ENCODE assay signal across 8 cellular contexts in the genomic region with DNA sequence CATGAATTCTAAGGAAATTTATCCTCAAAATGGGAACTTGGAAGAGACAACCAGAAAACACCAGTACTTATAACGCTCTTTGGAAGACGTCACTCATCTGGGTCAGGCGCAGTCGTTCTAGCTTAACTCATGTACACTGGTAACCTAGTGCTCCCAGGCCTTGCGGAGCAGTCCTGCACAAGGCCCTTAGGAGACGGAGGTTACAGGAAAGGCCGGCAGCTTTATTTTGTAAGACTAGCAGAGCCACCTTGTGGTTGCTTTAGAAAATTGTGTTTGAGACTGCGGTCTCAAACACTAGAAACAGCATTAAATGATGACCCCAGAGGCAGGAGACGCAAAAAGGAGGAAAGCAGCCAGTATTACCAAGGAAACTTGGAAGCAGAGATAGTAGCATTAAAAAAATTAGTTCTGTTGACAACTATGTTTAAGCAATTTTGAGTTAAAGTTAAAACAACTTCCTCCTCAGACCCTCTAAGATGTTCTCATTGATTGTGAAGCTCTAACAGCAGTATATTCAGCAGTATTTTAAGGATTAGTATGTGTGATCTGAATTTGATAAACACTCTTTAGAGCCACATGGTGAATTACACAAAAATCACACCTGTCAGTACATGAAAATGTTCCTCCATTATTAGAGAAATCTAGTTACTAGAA.
DNase-seq lines count a peak whose midpoint lies in the region; ATAC-seq and TF ChIP-seq lines count a peak whose summit lies in the region.

No MANE protein-coding gene starts in this region.

- no peaks in the 10 kb centered on the region for H3K9me3 Mint-ChIP-seq in glutamatergic neuron (ENCODE audit: unreplicated experiment)

- peaks cover 10% of the 10 kb centered on the region for H3K36me3 Mint-ChIP-seq in glutamatergic neuron (ENCODE audit: unreplicated experiment)

- TF ChIP-seq CTCF in BE2C (IDR thresholded peaks at IDR 0.05; ENCODE audit: low read depth, low read length) (peak; percentile 83), VCaP (conservative IDR thresholded peaks at IDR 0.05) (peak; percentile 85), glutamatergic neuron (IDR thresholded peaks at IDR 0.05; ENCODE audit: partially characterized antibody, unreplicated experiment) (peak; percentile 79)

- DNase-seq in BE2C, result peak; percentile 69
- peak; percentile 79 for DNase-seq in NCI-H2171 treated with DMSO at 0.1 percent for 48 hours (lab: John Stamatoyannopoulos, UW)
- peak; percentile 40 for DNase-seq in glutamatergic neuron
- peak; percentile 52 for DNase-seq in pulmonary artery endothelial cell (ENCODE audit: low read depth, low spot score)

- peak overlapping the region; percentile 36 for H3K27ac ChIP-seq in VCaP

- H3K27ac Mint-ChIP-seq in glutamatergic neuron (ENCODE audit: unreplicated experiment), result no peak overlapping the region

- H3K4me3 ChIP-seq in BE2C (ENCODE audit: low read depth, low read length), result no peak overlapping the region

- no peaks in the 10 kb centered on the region for H3K27me3 ChIP-seq in BE2C

- H3K4me3 Mint-ChIP-seq in glutamatergic neuron (ENCODE audit: unreplicated experiment), result no peak overlapping the region

- peak; percentile 39 for ATAC-seq in GM18868 (IDR thresholded peaks at IDR 0.05; ENCODE audit: unreplicated experiment)
- no peak for ATAC-seq in GM18858 (IDR thresholded peaks at IDR 0.05; ENCODE audit: unreplicated experiment)
- no peak for ATAC-seq in HG03025 (IDR thresholded peaks at IDR 0.05; ENCODE audit: low FRiP score, unreplicated experiment)

- H3K4me1 ChIP-seq in BE2C, result 0 out of 2 replicates have a peak, but pooled peaks cover 6% of the 10 kb centered on the region

- peaks cover 5% of the 10 kb centered on the region for H3K4me1 Mint-ChIP-seq in glutamatergic neuron (ENCODE audit: low read depth, unreplicated experiment)

- peaks cover 3% of the 10 kb centered on the region for H3K27me3 Mint-ChIP-seq in glutamatergic neuron (ENCODE audit: unreplicated experiment)

- H3K9me3 ChIP-seq in BE2C, result no peaks in the 10 kb centered on the region; the same call in 1 of the 2 replicates

- no peaks in the 10 kb centered on the region for H3K36me3 ChIP-seq in BE2C
